21 cellular contexts compared by ENCODE assay signal in the genomic region with DNA sequence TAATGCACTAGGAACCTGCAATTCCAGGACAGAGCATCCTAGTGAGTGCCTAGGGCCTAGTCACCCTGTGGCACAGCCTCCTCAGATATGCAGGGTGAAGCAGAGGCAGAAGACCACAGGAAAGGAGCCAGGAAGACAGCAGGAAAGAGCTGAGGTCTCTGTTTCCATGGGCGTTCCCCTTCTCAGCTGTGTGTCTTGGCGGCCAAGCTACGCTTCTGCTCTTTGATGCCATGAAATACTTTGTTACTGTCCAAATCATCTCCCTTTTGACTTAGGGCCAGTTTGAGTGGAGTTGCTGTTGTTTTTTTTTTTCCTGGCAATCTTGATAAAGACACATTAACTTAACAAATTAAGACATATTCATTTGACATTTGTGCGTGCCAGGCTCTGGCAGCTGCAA.
"Had no signal": no experiment of that assay in that cellular context is flagged by ENCODE, and none has a peak within 500 bp of the region (broad histone marks: within the 10 kb centered on the region; RNA-seq: fewer than 3 reads in every experiment).

No MANE protein-coding gene starts in this region.

- H3K4me1 Mint-ChIP-seq: activated CD4-positive, alpha-beta memory T cell treated with anti-CD3 and anti-CD28 coated beads, Interleukin-2, amount 10 ng/mL, durations not matched to agents 7 days and 5 days; activated CD4-positive, alpha-beta T cell treated with anti-CD3 and anti-CD28 coated beads, Interleukin-2, amount 10 ng/mL, durations not matched to agents 24 days and 14 days; activated CD8-positive, alpha-beta memory T cell treated with anti-CD3 and anti-CD28 coated beads, Interleukin-2, amount 10 ng/mL, durations not matched to agents 7 days and 5 days; activated naive CD4-positive, alpha-beta T cell treated with anti-CD3 and anti-CD28 coated beads, Interleukin-2, amount 50 U/mL, for 24 hours; endodermal cell had no signal

- H3K4me1 ChIP-seq: parathyroid adenoma, uterus had no signal

- ATAC-seq: activated CD8-positive, alpha-beta memory T cell treated with anti-CD3 and anti-CD28 coated beads, Interleukin-2, amount 10 ng/mL, durations not matched to agents 7 days and 5 days; left ventricle myocardium superior had no signal

- H3K36me3 ChIP-seq: transverse colon, uterus had no signal

- H3K27ac ChIP-seq: coronary artery, parathyroid adenoma, uterus had no signal

- H3K4me3 Mint-ChIP-seq: activated CD4-positive, alpha-beta memory T cell treated with anti-CD3 and anti-CD28 coated beads, Interleukin-2, amount 10 ng/mL, durations not matched to agents 7 days and 5 days; activated CD4-positive, alpha-beta T cell treated with anti-CD3 and anti-CD28 coated beads, Interleukin-2, amount 10 ng/mL, durations not matched to agents 24 days and 14 days; activated CD8-positive, alpha-beta memory T cell treated with anti-CD3 and anti-CD28 coated beads, Interleukin-2, amount 10 ng/mL, durations not matched to agents 7 days and 5 days; activated naive CD4-positive, alpha-beta T cell treated with anti-CD3 and anti-CD28 coated beads, Interleukin-2, amount 50 U/mL, for 24 hours; activated T-helper 1 cell treated with anti-CD3 and anti-CD28 coated beads, Interleukin-12 subunit alpha, Interleukin-12 subunit beta, Interleukin-2, Interleukin-4 antibody, amounts not matched to agents 30 ng/mL and 10 ng/mL and 1 ng/mL, durations not matched to agents 14 hours and 24 hours and 36 hours; endodermal cell had no signal

- H3K27me3 ChIP-seq: transverse colon, uterus had no signal

- H3K4me3 ChIP-seq: coronary artery, transverse colon, uterus had no signal

- H3K27me3 Mint-ChIP-seq: activated CD4-positive, alpha-beta memory T cell treated with anti-CD3 and anti-CD28 coated beads, Interleukin-2, amount 10 ng/mL, durations not matched to agents 7 days and 5 days; activated CD4-positive, alpha-beta T cell treated with anti-CD3 and anti-CD28 coated beads, Interleukin-2, amount 10 ng/mL, durations not matched to agents 24 days and 14 days; activated naive CD4-positive, alpha-beta T cell treated with anti-CD3 and anti-CD28 coated beads, Interleukin-2, amount 50 U/mL, for 24 hours had no signal

- H3K36me3 Mint-ChIP-seq: activated CD8-positive, alpha-beta memory T cell treated with anti-CD3 and anti-CD28 coated beads, Interleukin-2, amount 10 ng/mL, durations not matched to agents 7 days and 5 days; activated naive CD4-positive, alpha-beta T cell treated with anti-CD3 and anti-CD28 coated beads, Interleukin-2, amount 50 U/mL, for 24 hours had no signal

- H3K9me3 Mint-ChIP-seq: activated CD4-positive, alpha-beta memory T cell treated with anti-CD3 and anti-CD28 coated beads, Interleukin-2, amount 10 ng/mL, durations not matched to agents 7 days and 5 days; activated CD4-positive, alpha-beta T cell treated with anti-CD3 and anti-CD28 coated beads, Interleukin-2, amount 10 ng/mL, durations not matched to agents 24 days and 14 days; activated naive CD4-positive, alpha-beta T cell treated with anti-CD3 and anti-CD28 coated beads, Interleukin-2, amount 50 U/mL, for 24 hours; activated T-helper 1 cell treated with anti-CD3 and anti-CD28 coated beads, Interleukin-12 subunit alpha, Interleukin-12 subunit beta, Interleukin-2, Interleukin-4 antibody, amounts not matched to agents 30 ng/mL and 10 ng/mL and 1 ng/mL, durations not matched to agents 14 hours and 24 hours and 36 hours; endodermal cell had no signal

- H3K9me3 ChIP-seq: SK-N-SH, transverse colon, uterus had no signal

- H3K27ac Mint-ChIP-seq: activated CD4-positive, alpha-beta memory T cell treated with anti-CD3 and anti-CD28 coated beads, Interleukin-2, amount 10 ng/mL, durations not matched to agents 7 days and 5 days; activated CD4-positive, alpha-beta T cell treated with anti-CD3 and anti-CD28 coated beads, Interleukin-2, amount 10 ng/mL, durations not matched to agents 24 days and 14 days; activated CD8-positive, alpha-beta memory T cell treated with anti-CD3 and anti-CD28 coated beads, Interleukin-2, amount 10 ng/mL, durations not matched to agents 7 days and 5 days; activated naive CD4-positive, alpha-beta T cell treated with anti-CD3 and anti-CD28 coated beads, Interleukin-2, amount 50 U/mL, for 24 hours; activated T-helper 1 cell treated with anti-CD3 and anti-CD28 coated beads, Interleukin-12 subunit alpha, Interleukin-12 subunit beta, Interleukin-2, Interleukin-4 antibody, amounts not matched to agents 30 ng/mL and 10 ng/mL and 1 ng/mL, durations not matched to agents 14 hours and 24 hours and 36 hours; endodermal cell had no signal

- DNase-seq: activated CD4-positive, alpha-beta memory T cell treated with anti-CD3 and anti-CD28 coated beads, Interleukin-2, amount 10 ng/mL, durations not matched to agents 7 days and 5 days; activated CD4-positive, alpha-beta T cell treated with anti-CD3 and anti-CD28 coated beads, Interleukin-2, amount 10 ng/mL, durations not matched to agents 24 days and 14 days; activated CD8-positive, alpha-beta memory T cell treated with anti-CD3 and anti-CD28 coated beads, Interleukin-2, amount 10 ng/mL, durations not matched to agents 7 days and 5 days; activated gamma-delta T cell; activated T-cell treated with anti-CD3 and anti-CD28 coated beads for 4 hours; cerebellar nuclear complex; endodermal cell; foreskin melanocyte; head of caudate nucleus; left ventricle myocardium superior; nucleus accumbens; SK-N-SH; stimulated activated CD4-positive, alpha-beta T cell treated with anti-CD3 and anti-CD28 coated beads, Interleukin-4, amount 100 ng/mL, for 24 hours; stimulated activated naive CD4-positive, alpha-beta T cell treated with Interleukin-2 at 50 U/mL for 16 hours; substantia nigra; transverse colon had no signal
